ENCODE assay signal across 22 cellular contexts in the genomic region with DNA sequence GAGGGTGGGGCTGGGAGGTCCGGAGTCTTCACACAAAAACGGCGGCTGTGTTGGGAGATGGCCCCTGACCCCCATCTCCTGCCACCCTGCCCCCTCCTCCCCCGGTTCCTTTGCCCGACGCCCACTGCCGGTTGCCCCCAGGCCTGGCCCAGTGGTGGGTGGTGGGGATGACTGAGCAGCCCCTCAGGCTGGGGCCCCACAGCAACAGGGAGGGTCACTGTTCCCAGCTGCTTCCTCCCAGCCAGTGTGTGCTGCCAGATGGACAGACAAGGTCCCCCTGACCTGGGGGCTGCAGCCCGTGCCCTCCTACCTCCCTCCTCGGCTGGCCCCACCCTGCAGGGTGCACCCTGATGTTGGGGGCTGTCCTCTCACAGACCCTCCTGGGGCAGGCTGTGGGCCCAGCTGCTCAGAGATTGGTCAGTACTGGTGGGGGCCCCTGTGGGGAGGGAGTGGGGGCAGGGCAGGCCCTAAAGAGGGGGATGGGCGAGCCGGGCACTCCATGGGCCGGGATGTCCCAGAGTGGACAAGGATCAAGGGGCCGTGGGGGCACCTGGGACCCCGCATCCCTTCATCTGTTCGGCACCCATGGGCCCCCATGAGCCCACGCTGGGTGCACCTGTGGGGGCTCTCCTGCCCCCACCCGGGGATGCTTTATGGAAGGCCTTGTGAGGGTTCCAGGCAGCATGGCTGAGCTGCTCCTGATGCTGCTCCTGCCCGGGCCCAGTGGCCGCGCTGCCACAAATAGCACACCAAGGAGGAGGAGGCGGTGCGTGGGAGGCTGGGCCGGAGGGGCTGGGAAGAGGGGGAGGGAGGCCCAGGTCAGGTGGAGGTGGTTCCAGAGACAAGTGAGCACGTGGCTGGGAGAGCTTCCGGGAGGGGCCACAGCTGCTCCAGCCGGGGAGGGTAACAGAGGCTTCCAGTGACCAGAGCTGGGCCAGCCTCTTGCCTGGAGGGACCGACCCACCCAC. TPM values are rescaled to one million over a fixed set of nuclear protein-coding genes. Genes with fewer than 3 reads are reported as not detected.
A peak's percentile ranks its signal among the peaks of the same experiment; 100 is the strongest.
DNase-seq lines count a peak whose midpoint lies in the region; ATAC-seq and TF ChIP-seq lines count a peak whose summit lies in the region.
"Had no signal": no experiment of that assay in that cellular context is flagged by ENCODE, and none has a peak within 500 bp of the region (broad histone marks: within the 10 kb centered on the region; RNA-seq: fewer than 3 reads in every experiment).

No MANE protein-coding gene starts in this region.

- H3K27ac Mint-ChIP-seq in nephron progenitor cell: no peak overlapping the region

- H3K4me3 ChIP-seq in NT2/D1 (ENCODE audit: insufficient read length, low read depth): no peak overlapping the region
- H3K4me3 ChIP-seq in cardiac muscle cell: no peak overlapping the region
- H3K4me3 ChIP-seq in gastrocnemius medialis: peak overlapping the region; percentile 48 to 55 (median 52)
- H3K4me3 ChIP-seq: SK-N-MC had no signal

- H3K9me3 ChIP-seq in NT2/D1 (ENCODE audit: insufficient read depth, low read length): no peaks in the 10 kb centered on the region; the same call in 1 of the 2 replicates
- no peaks in the 10 kb centered on the region for H3K9me3 ChIP-seq in cardiac muscle cell (ENCODE audit: low read depth)
- no peaks in the 10 kb centered on the region for H3K9me3 ChIP-seq in gastrocnemius medialis

- H3K4me1 Mint-ChIP-seq in nephron progenitor cell: peaks cover 28% of the 10 kb centered on the region

- peak; percentile 52 to 64 for TF ChIP-seq POLR2A in gastrocnemius medialis (IDR thresholded peaks at IDR 0.05)

- H3K4me3 Mint-ChIP-seq in nephron progenitor cell: no peak overlapping the region

- no peaks in the 10 kb centered on the region for H3K36me3 Mint-ChIP-seq in nephron progenitor cell (ENCODE audit: low read depth)

- no peak for TF ChIP-seq CTCF in cardiac muscle cell (IDR thresholded peaks at IDR 0.05; ENCODE audit: low read depth, low read length)
- no peak for TF ChIP-seq CTCF in gastrocnemius medialis (IDR thresholded peaks at IDR 0.05 in 4 of 5, conservative IDR thresholded peaks at IDR 0.05 in 1 of 5)
- TF ChIP-seq CTCF in nephron progenitor cell (IDR thresholded peaks at IDR 0.05): no peak

- DNase-seq in DMS153 (lab: John Stamatoyannopoulos, UW) (peak; percentile 44), NT2/D1 (ENCODE audit: low read depth, low spot score) (no peak), cardiac muscle cell (ENCODE audit: low read depth in 1 of 2, low spot score in 1 of 2) (peak in 1 of 2 donors; percentile 67), gastrocnemius medialis (peak; percentile 71 to 89), CD1c-positive myeloid dendritic cell (ENCODE audit: extremely low spot score) (no peak), SW 1271 (lab: John Stamatoyannopoulos, UW) (no peak), nephron progenitor cell (no peak)
- DNase-seq: activated CD4-positive, alpha-beta T cell treated with anti-CD3 and anti-CD28 coated beads for 4 hours; activated CD8-positive, alpha-beta memory T cell treated with anti-CD3 and anti-CD28 coated beads, Interleukin-2, amount 50 U/mL, for 4 hours; activated naive CD4-positive, alpha-beta T cell; AML-193; aorta; DMS 273 treated with DMSO at 0.1 percent for 48 hours; left cardiac atrium; NCI-H1436 treated with DMSO at 0.1 percent for 48 hours; T1000 had no signal

- peak overlapping the region; percentile 21 for H3K9ac ChIP-seq in NT2/D1 (ENCODE audit: insufficient read length, low read depth)

- peaks cover 16% of the 10 kb centered on the region for H3K9me3 Mint-ChIP-seq in nephron progenitor cell

- intact Hi-C loops in gastrocnemius medialis (cut with DNase I; ENCODE audit: low total_unique reads): loop anchor here (2.0 kb wide), 1 partner anchor 116 kb away; no protein-coding TSS in a partner anchor

- H3K27me3 Mint-ChIP-seq in nephron progenitor cell (ENCODE audit: low read depth, poor library complexity): peaks cover 3% of the 10 kb centered on the region

- in situ Hi-C loops in gastrocnemius medialis (cut with MboI; ENCODE audit: low sequenced_read_pairs in 4 of 4): no loop called here

- no peaks in the 10 kb centered on the region for H3K27me3 ChIP-seq in NT2/D1 (ENCODE audit: insufficient read depth, insufficient read length)
- H3K27me3 ChIP-seq in cardiac muscle cell: no peaks in the 10 kb centered on the region
- H3K27me3 ChIP-seq in gastrocnemius medialis: peaks cover 22 to 36% (median 27%) of the 10 kb centered on the region in 3 donors

- H3K4me1 ChIP-seq in NT2/D1 (ENCODE audit: insufficient read depth, insufficient read length): peaks cover 19% of the 10 kb centered on the region
- peaks cover 22% of the 10 kb centered on the region for H3K4me1 ChIP-seq in cardiac muscle cell (ENCODE audit: low read depth)
- H3K4me1 ChIP-seq in gastrocnemius medialis: peaks cover 13 to 20% of the 10 kb centered on the region in 2 donors

- H3K36me3 ChIP-seq in NT2/D1 (ENCODE audit: insufficient read depth, insufficient read length, low read length): no peaks in the 10 kb centered on the region
- H3K36me3 ChIP-seq in cardiac muscle cell: no peaks in the 10 kb centered on the region
- no peaks in the 10 kb centered on the region for H3K36me3 ChIP-seq in gastrocnemius medialis

- H3K27ac ChIP-seq in cardiac muscle cell: peak overlapping the region; percentile 56
- peak overlapping the region; percentile 76 to 92 (median 88) for H3K27ac ChIP-seq in gastrocnemius medialis
- H3K27ac ChIP-seq: SK-N-MC had no signal

- ATAC-seq in gastrocnemius medialis: peak; percentile 55 to 62

RNA-seq across cellular contexts. Expression of a gene that starts 5.1 kb away (rescaled TPM):
- 0.15 TPM in 1 of 2 replicates, not detected in the other for total RNA-seq in cardiac muscle cell
- polyA plus RNA-seq in cardiac muscle cell: 0.26 TPM in 1 of 2 replicates, not detected in the other
- not detected for total RNA-seq in gastrocnemius medialis
- total RNA-seq: HT1080, left cardiac atrium, mononuclear cell, NCI-H460, OCI-LY7, osteoblast had no signal

RNA-seq across cellular contexts. Expression of a gene that starts 18.4 kb away (rescaled TPM):
- total RNA-seq in cardiac muscle cell: not detected in 2 replicates
- 0.55 TPM in 1 of 2 replicates, not detected in the other for polyA plus RNA-seq in cardiac muscle cell
- 1 to 10 TPM in 1 of 4 donors, under 1 TPM in 2, not detected in 1; 0.24 to 1.3 (median 0.33) TPM for total RNA-seq in gastrocnemius medialis
- total RNA-seq: HT1080, mononuclear cell, OCI-LY7, osteoblast had no signal

Comparison
In these comparisons a context has a peak if more than half of its experiments do, and no peak if none do; other contexts are left out.
1. DNase-seq: peak in DMS153 (single experiment) and gastrocnemius medialis (2 of 2); none in NT2/D1 (single experiment), CD1c-positive myeloid dendritic cell (single experiment), SW 1271 (0 of 2) and nephron progenitor cell (single experiment).
2. H3K4me3 ChIP-seq: peak in gastrocnemius medialis (4 of 4); none in NT2/D1 (single experiment) and cardiac muscle cell (single experiment).